20 cellular contexts compared by ENCODE assay signal in genomic region chr10:8092428-8092827, GRCh38. TPM values are rescaled to one million over a fixed set of nuclear protein-coding genes. Genes with fewer than 3 reads are reported as not detected.
A peak's percentile ranks its signal among the peaks of the same experiment; 100 is the strongest.
DNase-seq lines count a peak whose midpoint lies in the region; ATAC-seq and TF ChIP-seq lines count a peak whose summit lies in the region.
"Had no signal": no experiment of that assay in that cellular context is flagged by ENCODE, and none has a peak within 500 bp of the region (broad histone marks: within the 10 kb centered on the region; RNA-seq: fewer than 3 reads in every experiment).

No MANE protein-coding gene starts in this region.

- POLR2A ChIA-PET in activated CD4-positive, alpha-beta T cell treated with anti-CD3 and anti-CD28 coated beads, Interleukin-2, amount 10 ng/mL, durations not matched to agents 7 days and 5 days (lab: Charles Lee): no interaction called here
- POLR2A ChIA-PET in PC-3 (lab: Charles Lee; ENCODE audit: unreplicated experiment): no interaction called here

- H2AFZ ChIP-seq in PC-3 (ENCODE audit: low read length): no peak overlapping the region
- H2AFZ ChIP-seq: GM23338 had no signal

- H4K20me1 ChIP-seq in PC-3 (ENCODE audit: low read length): no peaks in the 10 kb centered on the region
- H4K20me1 ChIP-seq: BLaER1 treated with 17β-estradiol and CSF1 and Interleukin-3, amounts not matched to agents 10 nM and 100 nM had no signal

- H3K4ac ChIP-seq in mesendoderm (ENCODE audit: low read depth, low read length): no peak overlapping the region

- H4K5ac ChIP-seq in mesendoderm (ENCODE audit: low read length): no peak overlapping the region

- H3K9ac ChIP-seq in PC-3 (ENCODE audit: low read length) (no peak overlapping the region), mesendoderm (ENCODE audit: low read length) (no peak overlapping the region)
- H3K9ac ChIP-seq: BLaER1 treated with 17β-estradiol and CSF1 and Interleukin-3, amounts not matched to agents 10 nM and 100 nM had no signal

- CTCF ChIA-PET in activated CD4-positive, alpha-beta T cell treated with anti-CD3 and anti-CD28 coated beads, Interleukin-2, amount 10 ng/mL, durations not matched to agents 7 days and 5 days (lab: Charles Lee): no interaction called here
- CTCF ChIA-PET in PC-3 (lab: Charles Lee): no interaction called here

- no peaks in the 10 kb centered on the region for H3K9me3 ChIP-seq in PC-3 (ENCODE audit: low read length)

- peaks cover 2% of the 10 kb centered on the region for H3K9me3 Mint-ChIP-seq in activated CD4-positive, alpha-beta T cell treated with anti-CD3 and anti-CD28 coated beads, Interleukin-2, amount 10 ng/mL, durations not matched to agents 7 days and 5 days
- H3K9me3 Mint-ChIP-seq: CD8-positive, alpha-beta memory T cell; GM23338 had no signal

- peak overlapping the region; percentile 50 for H3K27ac Mint-ChIP-seq in activated CD4-positive, alpha-beta T cell treated with anti-CD3 and anti-CD28 coated beads, Interleukin-2, amount 10 ng/mL, durations not matched to agents 7 days and 5 days
- H3K27ac Mint-ChIP-seq: B cell, GM23338, HFFc6 had no signal

- H2BK120ac ChIP-seq in mesendoderm (ENCODE audit: low read depth, low read length): no peak overlapping the region

- H4K8ac ChIP-seq in mesendoderm (ENCODE audit: low read depth, low read length): no peak overlapping the region

- H3K27ac ChIP-seq in PC-3 (ENCODE audit: low read length) (no peak overlapping the region), epithelial cell of prostate (no peak overlapping the region), mesendoderm (ENCODE audit: low read depth, low read length) (no peak overlapping the region)
- H3K27ac ChIP-seq: BLaER1 treated with 17β-estradiol and CSF1 and Interleukin-3, amounts not matched to agents 10 nM and 100 nM had no signal

- no peaks in the 10 kb centered on the region for H3F3A ChIP-seq in PC-3 (ENCODE audit: low read length, unreplicated experiment)

- TF ChIP-seq CTCF in PC-3 (conservative IDR thresholded peaks at IDR 0.05; ENCODE audit: low read depth, low read length): no peak

- no peak for DNase-seq in activated CD4-positive, alpha-beta T cell treated with anti-CD3 and anti-CD28 coated beads, Interleukin-2, amount 10 ng/mL, durations not matched to agents 7 days and 5 days
- DNase-seq in activated CD4-positive, alpha-beta T cell treated with anti-CD3 and anti-CD28 coated beads for 48 hours: no peak
- peak; percentile 36 for DNase-seq in PC-3
- peak; percentile 10 for DNase-seq in epithelial cell of prostate (ENCODE audit: low read depth, low spot score)
- DNase-seq in mesendoderm: no peak
- DNase-seq: CD8-positive, alpha-beta memory T cell; COR-L47; DMS 273 treated with DMSO at 0.1 percent for 48 hours; DMS53; DND-41; EL; HFFc6; IMR-90 had no signal

- no peak overlapping the region for H3K4me3 Mint-ChIP-seq in activated CD4-positive, alpha-beta T cell treated with anti-CD3 and anti-CD28 coated beads, Interleukin-2, amount 10 ng/mL, durations not matched to agents 7 days and 5 days
- H3K4me3 Mint-ChIP-seq: B cell; CD8-positive, alpha-beta memory T cell; GM23338; HFFc6 had no signal

- ATAC-seq in PC-3 (no peak), GM18520 (IDR thresholded peaks at IDR 0.05; ENCODE audit: unreplicated experiment) (no peak)
- ATAC-seq: GM12878, GM23338, HCT116 had no signal

- H2AK5ac ChIP-seq in mesendoderm (ENCODE audit: low read length): no peak overlapping the region

- no peaks in the 10 kb centered on the region for H3K27me3 Mint-ChIP-seq in activated CD4-positive, alpha-beta T cell treated with anti-CD3 and anti-CD28 coated beads, Interleukin-2, amount 10 ng/mL, durations not matched to agents 7 days and 5 days
- H3K27me3 Mint-ChIP-seq: B cell; CD8-positive, alpha-beta memory T cell had no signal

- H3K36me3 Mint-ChIP-seq in activated CD4-positive, alpha-beta T cell treated with anti-CD3 and anti-CD28 coated beads, Interleukin-2, amount 10 ng/mL, durations not matched to agents 7 days and 5 days (ENCODE audit: low read depth): peaks cover 16% of the 10 kb centered on the region

- H3K36me3 ChIP-seq in PC-3 (ENCODE audit: low read depth, low read length) (no peaks in the 10 kb centered on the region), mesendoderm (ENCODE audit: control insufficient read depth, insufficient read depth, low read length) (no peaks in the 10 kb centered on the region)
- H3K36me3 ChIP-seq: BLaER1 treated with 17β-estradiol and CSF1 and Interleukin-3, amounts not matched to agents 10 nM and 100 nM had no signal

- H3K79me1 ChIP-seq in mesendoderm (ENCODE audit: low read length): no peaks in the 10 kb centered on the region

- H3K9me2 ChIP-seq in PC-3 (replicated peaks; ENCODE audit: low read length): no peaks in the 10 kb centered on the region

- intact Hi-C loops in PC-3 (cut with micrococcal nuclease): no loop called here

- no peak overlapping the region for H3K18ac ChIP-seq in mesendoderm (ENCODE audit: low read length)

- H3K23ac ChIP-seq in mesendoderm (ENCODE audit: low read length): no peak overlapping the region

- no CpG with 5 or more reads among the region's 2 CpGs for WGBS in mesendoderm (ENCODE audit: extremely low coverage, insufficient coverage, low lambda C conversion rate)

- H3K4me1 ChIP-seq in PC-3 (ENCODE audit: insufficient read depth, low read length) (no peaks in the 10 kb centered on the region), mesendoderm (ENCODE audit: control insufficient read depth, low read depth, low read length) (no peaks in the 10 kb centered on the region)

- H3K4me2 ChIP-seq in PC-3 (ENCODE audit: low read length) (no peak overlapping the region), mesendoderm (ENCODE audit: low read length) (no peak overlapping the region)
- H3K4me2 ChIP-seq: BLaER1 treated with 17β-estradiol and CSF1 and Interleukin-3, amounts not matched to agents 10 nM and 100 nM; GM23338 had no signal

- H2BK5ac ChIP-seq in mesendoderm (ENCODE audit: low read length): no peak overlapping the region

- H3K27me3 ChIP-seq in PC-3 (ENCODE audit: low read length): no peaks in the 10 kb centered on the region
- no peaks in the 10 kb centered on the region for H3K27me3 ChIP-seq in mesendoderm (ENCODE audit: insufficient read depth, low read length, poor library complexity)
- H3K27me3 ChIP-seq: BLaER1 treated with 17β-estradiol and CSF1 and Interleukin-3, amounts not matched to agents 10 nM and 100 nM had no signal

- no peak overlapping the region for H3K56ac ChIP-seq in mesendoderm (ENCODE audit: low read length)

- H3K79me2 ChIP-seq in PC-3 (ENCODE audit: low read length) (no peaks in the 10 kb centered on the region), mesendoderm (ENCODE audit: control insufficient read depth, insufficient read depth, low read length) (no peaks in the 10 kb centered on the region)

- no TSS peak for BruUV-seq in PC-3 (replicated peaks; lab: Mats Ljungman, UMichigan)

- H3K4me1 Mint-ChIP-seq in activated CD4-positive, alpha-beta T cell treated with anti-CD3 and anti-CD28 coated beads, Interleukin-2, amount 10 ng/mL, durations not matched to agents 7 days and 5 days: peaks cover 35% of the 10 kb centered on the region
- H3K4me1 Mint-ChIP-seq: GM23338 had no signal

- H2BK15ac ChIP-seq in mesendoderm (replicated peaks; ENCODE audit: low read depth): no peak overlapping the region

- H3K4me3 ChIP-seq in PC-3 (ENCODE audit: low read length): no peak overlapping the region
- H3K4me3 ChIP-seq in mesendoderm (ENCODE audit: low read length): no peak overlapping the region
- H3K4me3 ChIP-seq: BLaER1 treated with 17β-estradiol and CSF1 and Interleukin-3, amounts not matched to agents 10 nM and 100 nM; GM12878; GM23338 had no signal

RNA-seq across cellular contexts. Expression of gene GATA3, which starts 37.9 kb away (rescaled TPM):
- 10 to 100 TPM; 48.1 to 52.0 TPM for total RNA-seq in activated CD4-positive, alpha-beta T cell treated with anti-CD3 and anti-CD28 coated beads, Interleukin-2, amount 10 ng/mL, durations not matched to agents 7 days and 5 days
- total RNA-seq in PC-3 (2014; rRNA removed): 2.6 and 3.6 TPM in 2 replicates
- 7.2 TPM for polyA plus RNA-seq in mesendoderm (2013, experiment 1 of 2)
- polyA plus RNA-seq in mesendoderm (2013, experiment 2 of 2): 6.2 TPM
- total RNA-seq: G401, GM23338, IMR-90 had no signal

Comparison
In these comparisons a context has a peak if more than half of its experiments do, and no peak if none do; other contexts are left out.
1. DNase-seq: peak in PC-3 (single experiment) and epithelial cell of prostate (single experiment); none in activated CD4-positive, alpha-beta T cell treated with anti-CD3 and anti-CD28 coated beads, Interleukin-2, amount 10 ng/mL, durations not matched to agents 7 days and 5 days (single experiment), activated CD4-positive, alpha-beta T cell treated with anti-CD3 and anti-CD28 coated beads for 48 hours (single experiment) and mesendoderm (single experiment).
2. RNA of gene GATA3, which starts 37.9 kb away (total RNA-seq): 48.1 to 52.0 TPM in activated CD4-positive, alpha-beta T cell treated with anti-CD3 and anti-CD28 coated beads, Interleukin-2, amount 10 ng/mL, durations not matched to agents 7 days and 5 days; 2.6 to 3.6 TPM in PC-3; every median in the first group is over 10 times any median in the second.